1 cellular context compared by ENCODE assay signal in genomic region chr19:15449620-15450527, GRCh38.
TF ChIP-seq lines count a peak whose summit lies in the region.

Gene WIZ, minus strand, starts transcription at chr19:15449956. Its CDS starts 1,649 bp downstream, at chr19:15448307.

TF ChIP-seq in K562, 482 proteins besides CTCF, POLR2A, EP300 and RAD21 (continued from another document and continues in another):
- TF ChIP-seq ZNF395 (CRISPR knock-in tag; IDR thresholded peaks at IDR 0.05) (peak; percentile 85; the same call in 1 of the 2 replicates), CCNT2 (IDR thresholded peaks at IDR 0.05; ENCODE audit: borderline replicate concordance, extremely low read depth, insufficient read length, low read depth, low read length) (peak; percentile 44), CREB1 (IDR thresholded peaks at IDR 0.05) (peak; percentile 88), CREB1 (CRISPR knock-in tag; IDR thresholded peaks at IDR 0.05) (peak; percentile 85), STAG1 (CRISPR knock-in tag; IDR thresholded peaks at IDR 0.05; ENCODE audit: borderline replicate concordance) (no peak), ATF1 (CRISPR knock-in tag; IDR thresholded peaks at IDR 0.05) (peak; percentile 90), ATF1 (tag; IDR thresholded peaks at IDR 0.05) (no peak), ZNF41 (CRISPR knock-in tag; conservative IDR thresholded peaks at IDR 0.05) (no peak), ZNF639 (CRISPR knock-in tag; conservative IDR thresholded peaks at IDR 0.05 in 1 of 2, IDR thresholded peaks at IDR 0.05 in 1 of 2) (peak in 1 of 2 experiments; percentile 97; a peak in 2 of 4 replicates), SIN3B (IDR thresholded peaks at IDR 0.05; ENCODE audit: low read depth) (0 out of 2 replicates have a peak, but pooled peaks have one; percentile 32), MAZ (CRISPR knock-in tag; conservative IDR thresholded peaks at IDR 0.05 in 1 of 2, IDR thresholded peaks at IDR 0.05 in 1 of 2) (peak; percentile 46 to 48; a peak in 3 of 4 replicates), CREM (IDR thresholded peaks at IDR 0.05; ENCODE audit: low read depth) (peak; percentile 95), PRDM10 (IDR thresholded peaks at IDR 0.05; ENCODE audit: partially characterized antibody) (peak; percentile 10), ZFP91 (CRISPR knock-in tag; IDR thresholded peaks at IDR 0.05) (peak; percentile 96), CHCHD3 (CRISPR knock-in tag; IDR thresholded peaks at IDR 0.05) (no peak), NFRKB (IDR thresholded peaks at IDR 0.05; ENCODE audit: low read depth) (no peak), FOXP4 (CRISPR knock-in tag; IDR thresholded peaks at IDR 0.05; ENCODE audit: borderline replicate concordance) (no peak), MTA1 (IDR thresholded peaks at IDR 0.05; ENCODE audit: borderline replicate concordance) (peak; percentile 35; the same call in 1 of the 2 replicates), ARNT (IDR thresholded peaks at IDR 0.05) (0 out of 4 replicates have a peak, but pooled peaks of 1 of the 2 experiments have one; percentile 33), EHMT2 (IDR thresholded peaks at IDR 0.05) (peak; percentile 74; the same call in 1 of the 2 replicates), ARID4B (CRISPR knock-in tag; IDR thresholded peaks at IDR 0.05) (no peak), RFX1 (IDR thresholded peaks at IDR 0.05) (peak; percentile 98), NONO (IDR thresholded peaks at IDR 0.05; ENCODE audit: low read depth in 2 of 2, low read length in 1 of 2) (0 out of 4 replicates have a peak, but pooled peaks of 1 of the 2 experiments have one; percentile 42), ZNF740 (CRISPR knock-in tag; IDR thresholded peaks at IDR 0.05) (peak; percentile 96), ZNF740 (tag; IDR thresholded peaks at IDR 0.05) (peak in 1 of 2 experiments; percentile 100; a peak in 2 of 4 replicates), BMI1 (IDR thresholded peaks at IDR 0.05; ENCODE audit: low read length) (peak; percentile 82), AFF1 (IDR thresholded peaks at IDR 0.05; ENCODE audit: low read depth in 1 of 2, partially characterized antibody in 2 of 2) (peak in 1 of 2 experiments; percentile 87), CSDE1 (IDR thresholded peaks at IDR 0.05) (peak in 1 of 2 experiments; percentile 91; a peak in 2 of 4 replicates), VEZF1 (CRISPR knock-in tag; IDR thresholded peaks at IDR 0.05) (peak; percentile 100), ZBTB17 (CRISPR knock-in tag; IDR thresholded peaks at IDR 0.05) (peak; percentile 67; the same call in 1 of the 2 replicates), KDM4B (IDR thresholded peaks at IDR 0.05; ENCODE audit: borderline replicate concordance in 2 of 2, low read depth in 1 of 2) (peak in 1 of 2 experiments; percentile 83; a peak in 2 of 4 replicates), ZNF24 (IDR thresholded peaks at IDR 0.05) (no peak), GABPA (tag; conservative IDR thresholded peaks at IDR 0.05; ENCODE audit: low read depth) (0 out of 2 replicates have a peak, but pooled peaks have one; percentile 39), NR2C2 (CRISPR knock-in tag; IDR thresholded peaks at IDR 0.05) (no peak), NR2C2 (tag; IDR thresholded peaks at IDR 0.05) (peak; percentile 90), YY1 (IDR thresholded peaks at IDR 0.05; ENCODE audit: borderline replicate concordance in 1 of 3, control insufficient read depth in 1 of 3, extremely low read depth in 1 of 3, insufficient read depth in 3 of 3, insufficient read length in 1 of 3, insufficient replicate concordance in 2 of 3, low read depth in 1 of 3, low read length in 2 of 3) (peak; percentile 79 to 98 (median 97)), NFIC (IDR thresholded peaks at IDR 0.05) (peak; percentile 68)
